23 cellular contexts compared by ENCODE assay signal in genomic region chr15:48693474-48693873, GRCh38. TPM values are rescaled to one million over a fixed set of nuclear protein-coding genes. Genes with fewer than 3 reads are reported as not detected.
A peak's percentile ranks its signal among the peaks of the same experiment; 100 is the strongest.
DNase-seq lines count a peak whose midpoint lies in the region; FAIRE-seq and TF ChIP-seq lines count a peak whose summit lies in the region.
"Had no signal": no experiment of that assay in that cellular context is flagged by ENCODE, and none has a peak within 500 bp of the region (broad histone marks: within the 10 kb centered on the region; RNA-seq: fewer than 3 reads in every experiment).

No MANE protein-coding gene starts in this region.

- DNase-seq in AG08395 (ENCODE audit: low spot score), result peak; percentile 64
- peak; percentile 22 for DNase-seq in RCC 7860 (ENCODE audit: low spot score)
- peak; percentile 28 to 76 for DNase-seq in cardiac fibroblast (ENCODE audit: low read depth in 2 of 2)
- no peak for DNase-seq in keratinocyte (ENCODE audit: low read depth, low spot score)
- DNase-seq in T-helper 1 cell, result no peak
- DNase-seq in NCI-H2029 treated with DMSO at 0.1 percent for 48 hours (lab: John Stamatoyannopoulos, UW), result no peak
- DNase-seq in activated CD4-positive, CD25-positive, alpha-beta regulatory T cell treated with anti-CD3 and anti-CD28 coated beads, Interleukin-2, amount 50 U/mL, for 72 hours, result no peak
- DNase-seq in NCI-H524 (lab: John Stamatoyannopoulos, UW), result no peak
- DNase-seq: amniotic stem cell; CD4-positive, CD25-positive, alpha-beta regulatory T cell; DMS153; H7; islet precursor cell; Karpas-422; mesendoderm; NCI-H1436 treated with DMSO at 0.1 percent for 48 hours; NCI-H2227 treated with DMSO at 0.1 percent for 48 hours; nephron progenitor cell; stimulated activated naive B cell treated with anti-CD40 and anti-IgM and Interleukin-4, amounts not matched to agents 10 μg/mL and 1 μg/mL and 100 μg/mL, for 72 hours; T-helper 17 cell; trophoblast cell had no signal

- peaks cover 31% of the 10 kb centered on the region for H3K4me1 ChIP-seq in keratinocyte (ENCODE audit: control insufficient read depth, extremely low read depth, insufficient read depth, low read length)
- H3K4me1 ChIP-seq: A549 had no signal

- H3K36me3 ChIP-seq in keratinocyte (ENCODE audit: control insufficient read depth in 2 of 2, extremely low read depth in 1 of 2, insufficient read depth in 2 of 2, low read length in 2 of 2), result no peaks in the 10 kb centered on the region

- FAIRE-seq in RCC 7860 (lab: Jason Lieb, UNC), result no peak
- peak; percentile 32 for FAIRE-seq in keratinocyte (lab: Jason Lieb, UNC)
- FAIRE-seq: A549, colon had no signal

- H4K20me1 ChIP-seq in keratinocyte (ENCODE audit: control insufficient read depth, extremely low read depth, insufficient read depth, low read length), result no peaks in the 10 kb centered on the region

- H3K27ac ChIP-seq in keratinocyte (ENCODE audit: control insufficient read depth, insufficient read depth, low read length), result no peak overlapping the region
- H3K27ac ChIP-seq: A549 had no signal

- no peak overlapping the region for H3K4me2 ChIP-seq in keratinocyte (ENCODE audit: control insufficient read depth, extremely low read depth, insufficient read depth, low read depth, low read length)
- H3K4me2 ChIP-seq: A549 had no signal

- H3K4me3 ChIP-seq in cardiac fibroblast (replicated peaks in 1 of 2; ENCODE audit: low read depth in 2 of 2, low read length in 2 of 2) (no peak overlapping the region), keratinocyte (ENCODE audit: control insufficient read depth in 2 of 3, extremely low read depth in 1 of 3, insufficient read depth in 2 of 3, low read depth in 1 of 3, low read length in 3 of 3) (no peak overlapping the region)
- H3K4me3 ChIP-seq: A549 had no signal

- no peak overlapping the region for H2AFZ ChIP-seq in keratinocyte (ENCODE audit: control insufficient read depth, low read length)

- H3K27me3 ChIP-seq in keratinocyte (ENCODE audit: control insufficient read depth, extremely low read depth, insufficient read depth, low read length), result no peaks in the 10 kb centered on the region

- H3K9ac ChIP-seq in keratinocyte (ENCODE audit: control insufficient read depth, extremely low read depth, insufficient read depth, low read length), result no peak overlapping the region

- TF ChIP-seq CTCF in cardiac fibroblast (IDR thresholded peaks at IDR 0.05; ENCODE audit: low read depth, low read length) (no peak), keratinocyte (optimal IDR thresholded peaks at IDR 0.05 in 1 of 3, IDR thresholded peaks at IDR 0.05 in 1 of 3, conservative IDR thresholded peaks at IDR 0.05 in 1 of 3; ENCODE audit: extremely low read depth in 1 of 3, insufficient read depth in 2 of 3, low read length in 3 of 3) (no peak)

- H3K9me3 ChIP-seq in keratinocyte (ENCODE audit: control insufficient read depth, low read depth, low read length), result no peaks in the 10 kb centered on the region
- H3K9me3 ChIP-seq: A549 had no signal

- dilution Hi-C loops in keratinocyte (cut with MboI; ENCODE audit: extremely low pct_ligation_motif_present, low sequenced_read_pairs), result no loop called here

- H3K79me2 ChIP-seq in keratinocyte (ENCODE audit: control insufficient read depth, insufficient read depth, low read length), result no peaks in the 10 kb centered on the region

- no peaks in the 10 kb centered on the region for H3K9me1 ChIP-seq in keratinocyte (ENCODE audit: control insufficient read depth, extremely low read depth, insufficient read depth, low read length)

RNA-seq across cellular contexts. Expression of gene FBN1, which starts 48.0 kb away (rescaled TPM):
- 3.1 to 4.8 TPM (median 3.5 TPM) in 3 replicates for polyA plus RNA-seq in keratinocyte
- 0.32 TPM for polyA plus RNA-seq in keratinocyte (2011; ENCODE audit: low read depth)
- polyA plus RNA-seq in keratinocyte (2011; cell fraction: cytosol; rRNA removed), result 0.96 and 1.0 TPM in 2 replicates
- polyA plus RNA-seq in keratinocyte (2011; cell fraction: nucleus; rRNA removed), result 12.3 and 12.7 TPM in 2 replicates
- 0.18 and 2.9 TPM in 2 replicates for polyA plus RNA-seq in keratinocyte (2012; ENCODE audit: low replicate concordance)
- 5.1 to 14.5 TPM (median 11.5 TPM) in 3 replicates for polyA minus RNA-seq in keratinocyte
- polyA minus RNA-seq in keratinocyte (2011; cell fraction: cytosol; rRNA and poly(A)+ RNA removed), result 2.3 TPM
- 19.3 and 37.8 TPM in 2 replicates for polyA minus RNA-seq in keratinocyte (2011; cell fraction: nucleus; rRNA and poly(A)+ RNA removed)
- polyA plus RNA-seq: CD4-positive, CD25-positive, alpha-beta regulatory T cell had no signal

Comparison
In these comparisons a context has a peak if more than half of its experiments do, and no peak if none do; other contexts are left out.
1. DNase-seq: peak in AG08395 (single experiment), RCC 7860 (single experiment) and cardiac fibroblast (2 of 2); none in keratinocyte (single experiment), T-helper 1 cell (0 of 5), NCI-H2029 treated with DMSO at 0.1 percent for 48 hours (single experiment), activated CD4-positive, CD25-positive, alpha-beta regulatory T cell treated with anti-CD3 and anti-CD28 coated beads, Interleukin-2, amount 50 U/mL, for 72 hours (single experiment) and NCI-H524 (0 of 2).